Comparison of ENCODE assay signal across 1 cellular context in genomic region chr12:69516950-69517349, GRCh38.
TF ChIP-seq lines count a peak whose summit lies in the region.

No MANE protein-coding gene starts in this region.

TF ChIP-seq in K562, 482 proteins besides CTCF, POLR2A, EP300 and RAD21 (continued from another document and continues in another):
- no peak for TF ChIP-seq VEZF1 (CRISPR knock-in tag; IDR thresholded peaks at IDR 0.05)
- TF ChIP-seq ZNF444 (CRISPR knock-in tag; IDR thresholded peaks at IDR 0.05) = no peak
- TF ChIP-seq PHF8 (IDR thresholded peaks at IDR 0.05; ENCODE audit: borderline replicate concordance, low read length) = no peak
- TF ChIP-seq MAZ (CRISPR knock-in tag; conservative IDR thresholded peaks at IDR 0.05 in 1 of 2, IDR thresholded peaks at IDR 0.05 in 1 of 2) = no peak
- TF ChIP-seq CBFA2T2 (conservative IDR thresholded peaks at IDR 0.05) = peak; percentile 74
- no peak for TF ChIP-seq HDAC8 (tag; IDR thresholded peaks at IDR 0.05)
- TF ChIP-seq TCF3 (CRISPR knock-in tag; IDR thresholded peaks at IDR 0.05) = peak; percentile 81
- peak; percentile 51; the same call in 1 of the 2 replicates for TF ChIP-seq PML (IDR thresholded peaks at IDR 0.05; ENCODE audit: low read length)
- TF ChIP-seq JUNB (CRISPR knock-in tag; conservative IDR thresholded peaks at IDR 0.05) = no peak
- no peak for TF ChIP-seq RFX1 (IDR thresholded peaks at IDR 0.05)
- no peak for TF ChIP-seq NR1H2 (CRISPR knock-in tag; IDR thresholded peaks at IDR 0.05)
- no peak for TF ChIP-seq PKNOX1 (IDR thresholded peaks at IDR 0.05)
- no peak for TF ChIP-seq SAFB2 (IDR thresholded peaks at IDR 0.05; ENCODE audit: borderline replicate concordance, low read depth, low read length, severe bottlenecking)
- TF ChIP-seq KAT7 (CRISPR knock-in tag; IDR thresholded peaks at IDR 0.05; ENCODE audit: borderline replicate concordance) = no peak
- no peak for TF ChIP-seq UBTF (IDR thresholded peaks at IDR 0.05; ENCODE audit: borderline replicate concordance in 1 of 2, low read depth in 2 of 2, low read length in 2 of 2)
- no peak for TF ChIP-seq POLR3A (IDR thresholded peaks at IDR 0.05; ENCODE audit: borderline replicate concordance, extremely low read depth, insufficient read depth, insufficient read length)
- no peak for TF ChIP-seq PYGO2 (tag; IDR thresholded peaks at IDR 0.05)
- TF ChIP-seq EWSR1 (IDR thresholded peaks at IDR 0.05; ENCODE audit: borderline replicate concordance, low read depth, partially characterized antibody) = no peak
- no peak for TF ChIP-seq WHSC1 (IDR thresholded peaks at IDR 0.05; ENCODE audit: low read length)
- peak; percentile 46; the same call in 1 of the 2 replicates for TF ChIP-seq ZEB2 (IDR thresholded peaks at IDR 0.05)
- no peak for TF ChIP-seq PHF21A (IDR thresholded peaks at IDR 0.05; ENCODE audit: borderline replicate concordance, low read depth)
- TF ChIP-seq ELF4 (CRISPR knock-in tag; IDR thresholded peaks at IDR 0.05) = no peak
- TF ChIP-seq GTF2B (IDR thresholded peaks at IDR 0.05; ENCODE audit: extremely low read depth, insufficient read length) = no peak
- TF ChIP-seq HLTF (IDR thresholded peaks at IDR 0.05) = no peak
- TF ChIP-seq FOXA3 (CRISPR knock-in tag; conservative IDR thresholded peaks at IDR 0.05 in 1 of 2, IDR thresholded peaks at IDR 0.05 in 1 of 2) = no peak
- no peak for TF ChIP-seq MCM3 (IDR thresholded peaks at IDR 0.05)
- no peak for TF ChIP-seq CREB3 (tag; conservative IDR thresholded peaks at IDR 0.05; ENCODE audit: low read depth)
- no peak for TF ChIP-seq IRF2 (CRISPR knock-in tag; IDR thresholded peaks at IDR 0.05)
- TF ChIP-seq ZNF282 (CRISPR knock-in tag; IDR thresholded peaks at IDR 0.05) = no peak
- TF ChIP-seq ZNF197 (CRISPR knock-in tag; IDR thresholded peaks at IDR 0.05; ENCODE audit: low read depth) = no peak
- peak in 1 of 2 experiments; percentile 25; a peak in 1 of 4 replicates for TF ChIP-seq HDAC1 (IDR thresholded peaks at IDR 0.05)
- TF ChIP-seq NFE2L1 (tag; IDR thresholded peaks at IDR 0.05; ENCODE audit: borderline replicate concordance, low read depth) = no peak
- TF ChIP-seq TAL1 (IDR thresholded peaks at IDR 0.05) = peak; percentile 79
- TF ChIP-seq ZNF175 (CRISPR knock-in tag; IDR thresholded peaks at IDR 0.05; ENCODE audit: low read depth) = no peak
- no peak for TF ChIP-seq GATAD2B (IDR thresholded peaks at IDR 0.05; ENCODE audit: borderline replicate concordance)
- no peak for TF ChIP-seq FOXM1 (IDR thresholded peaks at IDR 0.05; ENCODE audit: low read depth)
- no peak for TF ChIP-seq FOXM1 (CRISPR knock-in tag; IDR thresholded peaks at IDR 0.05; ENCODE audit: low read depth)
- TF ChIP-seq ZNF583 (CRISPR knock-in tag; IDR thresholded peaks at IDR 0.05) = no peak
- no peak for TF ChIP-seq RB1 (IDR thresholded peaks at IDR 0.05; ENCODE audit: low read depth)
- TF ChIP-seq ATF4 (CRISPR knock-in tag; IDR thresholded peaks at IDR 0.05) = no peak
- no peak for TF ChIP-seq FIP1L1 (IDR thresholded peaks at IDR 0.05; ENCODE audit: low read depth, low read length, poor library complexity, severe bottlenecking)
- no peak for TF ChIP-seq GATA2 (CRISPR knock-in tag; IDR thresholded peaks at IDR 0.05)
- no peak for TF ChIP-seq SIN3B (IDR thresholded peaks at IDR 0.05; ENCODE audit: low read depth)
- TF ChIP-seq BRF1 (IDR thresholded peaks at IDR 0.05; ENCODE audit: borderline replicate concordance, extremely low read depth, insufficient read length) = no peak
- TF ChIP-seq ZNF507 (tag; conservative IDR thresholded peaks at IDR 0.05) = no peak
- no peak for TF ChIP-seq SMARCA5 (IDR thresholded peaks at IDR 0.05)
- TF ChIP-seq TEAD4 (IDR thresholded peaks at IDR 0.05; ENCODE audit: low read length) = peak; percentile 85
- TF ChIP-seq TEAD4 (CRISPR knock-in tag; IDR thresholded peaks at IDR 0.05; ENCODE audit: borderline replicate concordance) = no peak
- 0 out of 2 replicates have a peak, but pooled peaks have one; percentile 9 for TF ChIP-seq EGR1 (conservative IDR thresholded peaks at IDR 0.05)
- TF ChIP-seq ERF (CRISPR knock-in tag; IDR thresholded peaks at IDR 0.05) = no peak
- no peak for TF ChIP-seq E2F8 (IDR thresholded peaks at IDR 0.05; ENCODE audit: low read depth, partially characterized antibody)
- TF ChIP-seq ZBED1 (IDR thresholded peaks at IDR 0.05) = no peak
- TF ChIP-seq NCOR1 (IDR thresholded peaks at IDR 0.05) = peak; percentile 63
- no peak for TF ChIP-seq RBM39 (optimal IDR thresholded peaks at IDR 0.05; ENCODE audit: low read depth, low read length)
- TF ChIP-seq YY1 (IDR thresholded peaks at IDR 0.05; ENCODE audit: borderline replicate concordance in 1 of 3, control insufficient read depth in 1 of 3, extremely low read depth in 1 of 3, insufficient read depth in 3 of 3, insufficient read length in 1 of 3, insufficient replicate concordance in 2 of 3, low read depth in 1 of 3, low read length in 2 of 3) = no peak
- TF ChIP-seq GTF2F1 (IDR thresholded peaks at IDR 0.05; ENCODE audit: low read depth, low read length) = no peak
- peak; percentile 25 to 56; a peak in 2 of 4 replicates for TF ChIP-seq MNT (conservative IDR thresholded peaks at IDR 0.05)
- TF ChIP-seq GABPB1 (CRISPR knock-in tag; IDR thresholded peaks at IDR 0.05) = no peak
- no peak for TF ChIP-seq ATF2 (CRISPR knock-in tag; IDR thresholded peaks at IDR 0.05)
- TF ChIP-seq SMAD4 (CRISPR knock-in tag; conservative IDR thresholded peaks at IDR 0.05) = no peak
- TF ChIP-seq HOXB6 (CRISPR knock-in tag; IDR thresholded peaks at IDR 0.05; ENCODE audit: borderline replicate concordance) = no peak
- no peak for TF ChIP-seq SAP30 (IDR thresholded peaks at IDR 0.05; ENCODE audit: borderline replicate concordance, insufficient read depth, low read depth, low read length, poor library complexity, severe bottlenecking)
- TF ChIP-seq TARDBP (IDR thresholded peaks at IDR 0.05) = no peak
- TF ChIP-seq ZNF57 (CRISPR knock-in tag; IDR thresholded peaks at IDR 0.05) = no peak
